In genomic region chr6:147195987-147196386, GRCh38 we compare ENCODE assay signal across 17 cellular contexts. TPM values are rescaled to one million over a fixed set of nuclear protein-coding genes. Genes with fewer than 3 reads are reported as not detected.
DNase-seq lines count a peak whose midpoint lies in the region; ATAC-seq and TF ChIP-seq lines count a peak whose summit lies in the region.
"Had no signal": no experiment of that assay in that cellular context is flagged by ENCODE, and none has a peak within 500 bp of the region (broad histone marks: within the 10 kb centered on the region; RNA-seq: fewer than 3 reads in every experiment).

No MANE protein-coding gene starts in this region.

- no peak overlapping the region for H3K4me3 ChIP-seq in IMR-90 (ENCODE audit: insufficient read depth, low read depth, low read length)
- peak overlapping the region in 1 of 2 experiments; percentile 56 for H3K4me3 ChIP-seq in neutrophil (ENCODE audit: low read depth in 1 of 2, low read length in 1 of 2)

- dilution Hi-C loops in IMR-90 (cut with HindIII; ENCODE audit: low sequenced_read_pairs, unreplicated experiment), result no loop called here

- H3K27ac ChIP-seq in IMR-90 (ENCODE audit: insufficient read depth, low read length) (no peak overlapping the region), neutrophil (peak overlapping the region; percentile 97)
- H3K27ac ChIP-seq: C4-2B, KMS-11 had no signal

- H3K36me3 Mint-ChIP-seq in activated naive CD4-positive, alpha-beta T cell treated with anti-CD3 and anti-CD28 coated beads for 36 hours (ENCODE audit: low read depth), result no peaks in the 10 kb centered on the region
- no peaks in the 10 kb centered on the region for H3K36me3 Mint-ChIP-seq in activated naive CD4-positive, alpha-beta T cell treated with anti-CD3 and anti-CD28 coated beads, Interleukin-2, amount 10 ng/mL, durations not matched to agents 7 days and 5 days
- no peaks in the 10 kb centered on the region for H3K36me3 Mint-ChIP-seq in activated T-helper 1 cell treated with anti-CD3 and anti-CD28 coated beads, Interleukin-12 subunit alpha, Interleukin-12 subunit beta, Interleukin-2, Interleukin-4 antibody, amounts not matched to agents 30 ng/mL and 10 ng/mL and 1 ng/mL, durations not matched to agents 14 hours and 24 hours and 36 hours (ENCODE audit: low read depth)

- no peak overlapping the region for H3K9ac ChIP-seq in IMR-90 (ENCODE audit: low read depth, low read length)
- H3K9ac ChIP-seq: KMS-11 had no signal

- H3K23ac ChIP-seq in IMR-90 (ENCODE audit: low read depth, low read length), result no peak overlapping the region

- H3K9me3 Mint-ChIP-seq in activated naive CD4-positive, alpha-beta T cell treated with anti-CD3 and anti-CD28 coated beads for 36 hours, result no peaks in the 10 kb centered on the region
- H3K9me3 Mint-ChIP-seq in activated naive CD4-positive, alpha-beta T cell treated with anti-CD3 and anti-CD28 coated beads, Interleukin-2, amount 10 ng/mL, durations not matched to agents 7 days and 5 days, result no peaks in the 10 kb centered on the region
- H3K9me3 Mint-ChIP-seq in activated T-helper 1 cell treated with anti-CD3 and anti-CD28 coated beads, Interleukin-12 subunit alpha, Interleukin-12 subunit beta, Interleukin-2, Interleukin-4 antibody, amounts not matched to agents 30 ng/mL and 10 ng/mL and 1 ng/mL, durations not matched to agents 14 hours and 24 hours and 36 hours, result no peaks in the 10 kb centered on the region

- H3K4me1 ChIP-seq in IMR-90 (ENCODE audit: control insufficient read depth, insufficient read depth, low read length) (peaks cover 7% of the 10 kb centered on the region), neutrophil (ENCODE audit: control insufficient read depth in 1 of 2, insufficient read depth in 1 of 2, low read depth in 1 of 2, low read length in 1 of 2) (peaks cover 55 to 62% of the 10 kb centered on the region in 2 experiments)

- H2AFZ ChIP-seq in IMR-90 (replicated peaks; ENCODE audit: low read length, poor library complexity), result no peak overlapping the region

- H3K18ac ChIP-seq in IMR-90 (ENCODE audit: low read depth, low read length), result no peak overlapping the region

- no peak for ATAC-seq in IMR-90 (ENCODE audit: low read depth)
- no peak for ATAC-seq in HG03159 (IDR thresholded peaks at IDR 0.05; ENCODE audit: unreplicated experiment)
- ATAC-seq in GM18861 (IDR thresholded peaks at IDR 0.05; ENCODE audit: unreplicated experiment), result no peak

- H3K4me1 Mint-ChIP-seq in activated naive CD4-positive, alpha-beta T cell treated with anti-CD3 and anti-CD28 coated beads for 36 hours (ENCODE audit: low read depth), result peaks cover 22% of the 10 kb centered on the region
- H3K4me1 Mint-ChIP-seq in activated naive CD4-positive, alpha-beta T cell treated with anti-CD3 and anti-CD28 coated beads, Interleukin-2, amount 10 ng/mL, durations not matched to agents 7 days and 5 days, result peaks cover 16% of the 10 kb centered on the region
- peaks cover 15% of the 10 kb centered on the region for H3K4me1 Mint-ChIP-seq in activated T-helper 1 cell treated with anti-CD3 and anti-CD28 coated beads, Interleukin-12 subunit alpha, Interleukin-12 subunit beta, Interleukin-2, Interleukin-4 antibody, amounts not matched to agents 30 ng/mL and 10 ng/mL and 1 ng/mL, durations not matched to agents 14 hours and 24 hours and 36 hours (ENCODE audit: low read depth)

- no peak overlapping the region for H4K91ac ChIP-seq in IMR-90 (ENCODE audit: insufficient read depth, low read depth, low read length)

- H2BK20ac ChIP-seq in IMR-90 (ENCODE audit: low read depth, low read length), result peak overlapping the region; percentile 39; the same call in 1 of the 2 replicates

- H4K8ac ChIP-seq in IMR-90 (ENCODE audit: low read depth in 2 of 2, low read length in 2 of 2), result no peak overlapping the region

- H3K27ac Mint-ChIP-seq in activated naive CD4-positive, alpha-beta T cell treated with anti-CD3 and anti-CD28 coated beads for 36 hours, result peak overlapping the region; percentile 88
- no peak overlapping the region for H3K27ac Mint-ChIP-seq in activated naive CD4-positive, alpha-beta T cell treated with anti-CD3 and anti-CD28 coated beads, Interleukin-2, amount 10 ng/mL, durations not matched to agents 7 days and 5 days
- peak overlapping the region; percentile 85 for H3K27ac Mint-ChIP-seq in activated T-helper 1 cell treated with anti-CD3 and anti-CD28 coated beads, Interleukin-12 subunit alpha, Interleukin-12 subunit beta, Interleukin-2, Interleukin-4 antibody, amounts not matched to agents 30 ng/mL and 10 ng/mL and 1 ng/mL, durations not matched to agents 14 hours and 24 hours and 36 hours

- H3K56ac ChIP-seq in IMR-90 (ENCODE audit: extremely low read depth, insufficient read depth, low read length), result no peak overlapping the region

- no peak overlapping the region for H3K14ac ChIP-seq in IMR-90 (replicated peaks; ENCODE audit: low read depth, low read length)

- 0 out of 3 replicates have a peak overlapping the region, but pooled peaks have one; percentile 34 for H2BK15ac ChIP-seq in IMR-90 (ENCODE audit: low read depth, low read length)

- TF ChIP-seq CTCF in IMR-90 (conservative IDR thresholded peaks at IDR 0.05; ENCODE audit: low read depth, low read length) (no peak), neutrophil (IDR thresholded peaks at IDR 0.05) (no peak)

- peaks cover 9% of the 10 kb centered on the region; the same call in 1 of the 2 replicates for H3K9me1 ChIP-seq in IMR-90 (ENCODE audit: insufficient read depth, low read length)

- H3K4ac ChIP-seq in IMR-90 (ENCODE audit: low read depth, low read length), result no peak overlapping the region

- no TSS peak for BruUV-seq in IMR-90 (replicated peaks; lab: Mats Ljungman, UMichigan)

- H3K27me3 Mint-ChIP-seq in activated naive CD4-positive, alpha-beta T cell treated with anti-CD3 and anti-CD28 coated beads for 36 hours (ENCODE audit: low read depth), result no peaks in the 10 kb centered on the region
- H3K27me3 Mint-ChIP-seq in activated naive CD4-positive, alpha-beta T cell treated with anti-CD3 and anti-CD28 coated beads, Interleukin-2, amount 10 ng/mL, durations not matched to agents 7 days and 5 days, result no peaks in the 10 kb centered on the region
- H3K27me3 Mint-ChIP-seq in activated T-helper 1 cell treated with anti-CD3 and anti-CD28 coated beads, Interleukin-12 subunit alpha, Interleukin-12 subunit beta, Interleukin-2, Interleukin-4 antibody, amounts not matched to agents 30 ng/mL and 10 ng/mL and 1 ng/mL, durations not matched to agents 14 hours and 24 hours and 36 hours (ENCODE audit: insufficient read depth), result no peaks in the 10 kb centered on the region

- 0 out of 2 replicates have a peak overlapping the region, but pooled peaks have one; percentile 31 for H2AK5ac ChIP-seq in IMR-90 (ENCODE audit: low read depth, low read length)

- no peaks in the 10 kb centered on the region for H3K79me1 ChIP-seq in IMR-90 (ENCODE audit: low read depth in 1 of 2, low read length in 2 of 2)

- TF ChIP-seq POLR2A in IMR-90 (IDR thresholded peaks at IDR 0.05; ENCODE audit: low read depth, low read length), result no peak

- CTCF ChIA-PET in activated naive CD4-positive, alpha-beta T cell treated with anti-CD3 and anti-CD28 coated beads for 36 hours (lab: Charles Lee), result no interaction called here
- CTCF ChIA-PET in activated naive CD4-positive, alpha-beta T cell treated with anti-CD3 and anti-CD28 coated beads, Interleukin-2, amount 10 ng/mL, durations not matched to agents 7 days and 5 days (lab: Charles Lee), result no interaction called here
- CTCF ChIA-PET in IMR-90 (lab: Yijun Ruan, JAX), result no interaction called here

- H3K36me3 ChIP-seq in IMR-90 (ENCODE audit: control insufficient read depth, insufficient read depth, low read length), result no peaks in the 10 kb centered on the region
- H3K36me3 ChIP-seq in neutrophil, result no peaks in the 10 kb centered on the region

- no peaks in the 10 kb centered on the region for H3K9me3 ChIP-seq in IMR-90 (ENCODE audit: control insufficient read depth, insufficient read depth, low read length)
- H3K9me3 ChIP-seq in neutrophil, result no peaks in the 10 kb centered on the region

- H3K4me2 ChIP-seq in IMR-90 (ENCODE audit: low read depth, low read length), result no peak overlapping the region
- H3K4me2 ChIP-seq: KMS-11 had no signal

- H2AK9ac ChIP-seq in IMR-90 (replicated peaks; ENCODE audit: low read depth, low read length, poor library complexity), result no peak overlapping the region

- in situ Hi-C loops in IMR-90 (cut with MboI; ENCODE audit: low sequenced_read_pairs), result no loop called here

- no peak overlapping the region for H4K5ac ChIP-seq in IMR-90 (ENCODE audit: low read depth, low read length)

- 100% methylated on average over 2 of the region's 3 CpGs; no CpG with 5 or more reads in 1 of the 2 experiments for WGBS in IMR-90 (ENCODE audit: extremely low coverage in 2 of 2, insufficient read length in 1 of 2), 2 experiments

- peak overlapping the region; percentile 20; the same call in 1 of the 2 replicates for H2BK120ac ChIP-seq in IMR-90 (ENCODE audit: low read depth, low read length)

- H2BK5ac ChIP-seq in IMR-90 (ENCODE audit: low read depth, low read length, poor library complexity, severe bottlenecking), result no peak overlapping the region

- no peaks in the 10 kb centered on the region for H4K20me1 ChIP-seq in IMR-90 (ENCODE audit: insufficient read depth, low read length)

- intact Hi-C loops in activated naive CD4-positive, alpha-beta T cell treated with anti-CD3 and anti-CD28 coated beads for 36 hours (cut with micrococcal nuclease), result loop anchor here (1.0 to 5.0 kb wide), 10 partner anchors 7 to 951 kb away; no protein-coding TSS in a partner anchor
- intact Hi-C loops in IMR-90 (cut with micrococcal nuclease), result no loop called here
- intact Hi-C loops in activated T-helper 1 cell treated with anti-CD3 and anti-CD28 coated beads, Interleukin-12 subunit alpha, Interleukin-12 subunit beta, Interleukin-2, Interleukin-4 antibody, amounts not matched to agents 30 ng/mL and 10 ng/mL and 1 ng/mL, durations not matched to agents 14 hours and 24 hours and 36 hours (cut with micrococcal nuclease), result loop anchor here (1.0 to 2.0 kb wide), 3 partner anchors 7 to 339 kb away; no protein-coding TSS in a partner anchor

- no peaks in the 10 kb centered on the region for H3K27me3 ChIP-seq in IMR-90 (ENCODE audit: control insufficient read depth, insufficient read depth, low read length)
- H3K27me3 ChIP-seq in neutrophil, result no peaks in the 10 kb centered on the region

- TF ChIP-seq RAD21 in IMR-90 (IDR thresholded peaks at IDR 0.05; ENCODE audit: low read length), result no peak

- no peak overlapping the region for H3K4me3 Mint-ChIP-seq in activated naive CD4-positive, alpha-beta T cell treated with anti-CD3 and anti-CD28 coated beads for 36 hours
- no peak overlapping the region for H3K4me3 Mint-ChIP-seq in activated naive CD4-positive, alpha-beta T cell treated with anti-CD3 and anti-CD28 coated beads, Interleukin-2, amount 10 ng/mL, durations not matched to agents 7 days and 5 days
- no peak overlapping the region for H3K4me3 Mint-ChIP-seq in activated T-helper 1 cell treated with anti-CD3 and anti-CD28 coated beads, Interleukin-12 subunit alpha, Interleukin-12 subunit beta, Interleukin-2, Interleukin-4 antibody, amounts not matched to agents 30 ng/mL and 10 ng/mL and 1 ng/mL, durations not matched to agents 14 hours and 24 hours and 36 hours

- no peak for DNase-seq in activated naive CD4-positive, alpha-beta T cell treated with anti-CD3 and anti-CD28 coated beads for 36 hours
- DNase-seq in activated naive CD4-positive, alpha-beta T cell treated with anti-CD3 and anti-CD28 coated beads, Interleukin-2, amount 10 ng/mL, durations not matched to agents 7 days and 5 days, result no peak
- DNase-seq in IMR-90 (no peak), DMS53 treated with DMSO at 0.1 percent for 48 hours (lab: John Stamatoyannopoulos, UW; ENCODE audit: unreplicated experiment) (no peak)
- DNase-seq in activated T-helper 1 cell treated with anti-CD3 and anti-CD28 coated beads, Interleukin-12 subunit alpha, Interleukin-12 subunit beta, Interleukin-2, Interleukin-4 antibody, amounts not matched to agents 30 ng/mL and 10 ng/mL and 1 ng/mL, durations not matched to agents 14 hours and 24 hours and 36 hours (ENCODE audit: low spot score), result no peak
- DNase-seq: ACHN, DMS79, NCI-H1417 treated with DMSO at 0.1 percent for 48 hours, NCI-H187 treated with DMSO at 0.1 percent for 48 hours, NCI-H2227 treated with DMSO at 0.1 percent for 48 hours, NCI-H510A treated with DMSO at 0.1 percent for 48 hours, NCI-H82 had no signal

- POLR2A ChIA-PET in IMR-90 (lab: Charles Lee; ENCODE audit: unreplicated experiment), result no interaction called here

RNA-seq across cellular contexts. Expression of gene STXBP5, which starts 8.2 kb away (rescaled TPM):
- 1 to 10 TPM; 9.4 to 9.5 TPM for total RNA-seq in activated naive CD4-positive, alpha-beta T cell treated with anti-CD3 and anti-CD28 coated beads for 36 hours
- total RNA-seq in IMR-90 (2012; rRNA removed), result 46.4 and 48.0 TPM in 2 replicates
- 11.3 and 13.2 TPM in 2 replicates for polyA plus RNA-seq in IMR-90 (2012; rRNA removed)
- polyA plus RNA-seq in IMR-90 (2012; cell fraction: cytosol; rRNA removed), result 2.4 and 5.7 TPM in 2 replicates
- polyA plus RNA-seq in IMR-90 (2012; cell fraction: nucleus; rRNA removed; ENCODE audit: low replicate concordance), result 3.6 and 31.2 TPM in 2 replicates
- 29.5 and 31.9 TPM in 2 replicates for total RNA-seq in activated T-helper 1 cell treated with anti-CD3 and anti-CD28 coated beads, Interleukin-12 subunit alpha, Interleukin-12 subunit beta, Interleukin-2, Interleukin-4 antibody, amounts not matched to agents 30 ng/mL and 10 ng/mL and 1 ng/mL, durations not matched to agents 14 hours and 24 hours and 36 hours
